In the genomic region with DNA sequence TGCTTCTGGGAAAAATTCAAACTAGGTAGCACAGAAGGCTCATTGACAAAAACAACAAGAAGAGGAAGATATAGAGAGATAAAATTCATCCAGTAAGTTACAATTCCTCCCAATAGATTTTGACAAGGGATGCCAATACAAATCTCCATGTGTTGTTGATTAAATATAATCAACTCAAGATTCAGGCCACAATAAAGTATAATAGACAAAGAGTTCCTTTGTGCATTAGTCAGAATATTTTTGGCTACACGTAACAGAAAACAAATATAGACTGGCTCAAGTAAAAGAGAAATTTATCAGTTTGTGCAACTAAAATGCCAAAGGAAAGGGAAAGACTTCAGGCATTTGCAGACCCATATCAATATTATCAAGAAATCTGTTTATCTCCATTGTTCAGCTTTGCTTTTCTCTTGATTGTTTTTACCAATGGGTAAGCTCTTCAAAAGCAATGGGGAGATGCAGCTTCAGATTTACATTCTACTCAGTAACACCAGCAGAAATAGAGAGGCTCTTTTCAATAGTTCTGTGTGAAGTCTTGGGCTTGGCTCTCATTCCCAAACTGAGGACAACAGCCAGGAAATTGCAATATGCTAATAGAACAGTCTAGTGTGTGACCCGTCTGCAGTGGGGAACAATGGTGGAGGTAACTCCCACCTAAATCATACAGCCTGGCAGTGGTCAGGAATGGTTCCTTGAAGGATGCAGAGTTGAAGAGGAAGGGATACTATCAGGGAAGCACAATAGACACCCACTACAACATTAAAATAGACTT, we compare ENCODE assay signal across 19 cellular contexts.
"Had no signal": no experiment of that assay in that cellular context is flagged by ENCODE, and none has a peak within 500 bp of the region (broad histone marks: within the 10 kb centered on the region; RNA-seq: fewer than 3 reads in every experiment).

No MANE protein-coding gene starts in this region.

- DNase-seq: activated CD4-positive, alpha-beta memory T cell treated with anti-CD3 and anti-CD28 coated beads, Interleukin-2, amount 10 ng/mL, durations not matched to agents 7 days and 5 days; activated CD4-positive, alpha-beta T cell treated with anti-CD3 and anti-CD28 coated beads for 4 hours; activated effector memory CD4-positive, alpha-beta T cell treated with Interleukin-2 at 50 U/mL for 16 hours; activated T-cell treated with anti-CD3 and anti-CD28 coated beads, Interleukin-2, amount 50 U/mL, for 24 hours; body of pancreas; caudate nucleus; colonic mucosa; esophagus squamous epithelium; hippocampal formation; kidney; left ventricle myocardium inferior; naive thymus-derived CD8-positive, alpha-beta T cell; pancreas; stimulated activated CD4-positive, alpha-beta T cell treated with anti-CD3 and anti-CD28 coated beads, Interleukin-12 subunit alpha, Interleukin-12 subunit beta, amount 100 ng/mL, for 4 hours; stimulated activated CD4-positive, alpha-beta T cell treated with anti-CD3 and anti-CD28 coated beads, Interleukin-2, amount 100 ng/mL, for 24 hours; T-helper 17 cell had no signal

- H3K36me3 ChIP-seq: colonic mucosa, esophagus squamous epithelium, left ventricle myocardium inferior, pancreas had no signal

- H3K4me1 Mint-ChIP-seq: memory B cell had no signal

- H3K4me1 ChIP-seq: colonic mucosa, esophagus squamous epithelium, left ventricle myocardium inferior, pancreas had no signal

- H3K27ac Mint-ChIP-seq: activated CD4-positive, alpha-beta memory T cell treated with anti-CD3 and anti-CD28 coated beads, Interleukin-2, amount 10 ng/mL, durations not matched to agents 7 days and 5 days; activated naive CD4-positive, alpha-beta T cell treated with anti-CD3 and anti-CD28 coated beads, Interleukin-2, amount 50 U/mL, for 24 hours; activated T-cell treated with anti-CD3 and anti-CD28 coated beads, Interleukin-2, amount 50 U/mL, for 24 hours; memory B cell; stimulated activated effector memory CD8-positive, alpha-beta T cell treated with anti-CD3 and anti-CD28 coated beads, Interleukin-12 subunit alpha, Interleukin-12 subunit beta, amount 100 ng/mL, for 72 hours; T-helper 17 cell had no signal

- H3K9me3 ChIP-seq: body of pancreas, colonic mucosa, pancreas had no signal

- ATAC-seq: body of pancreas; naive thymus-derived CD8-positive, alpha-beta T cell; stimulated activated effector memory CD8-positive, alpha-beta T cell treated with anti-CD3 and anti-CD28 coated beads, Interleukin-12 subunit alpha, Interleukin-12 subunit beta, amount 100 ng/mL, for 72 hours; T-helper 17 cell had no signal

- H3K4me3 Mint-ChIP-seq: activated CD4-positive, alpha-beta memory T cell treated with anti-CD3 and anti-CD28 coated beads, Interleukin-2, amount 10 ng/mL, durations not matched to agents 7 days and 5 days; activated naive CD4-positive, alpha-beta T cell treated with anti-CD3 and anti-CD28 coated beads, Interleukin-2, amount 50 U/mL, for 24 hours; activated T-cell treated with anti-CD3 and anti-CD28 coated beads, Interleukin-2, amount 50 U/mL, for 24 hours; memory B cell; naive thymus-derived CD8-positive, alpha-beta T cell; stimulated activated effector memory CD8-positive, alpha-beta T cell treated with anti-CD3 and anti-CD28 coated beads, Interleukin-12 subunit alpha, Interleukin-12 subunit beta, amount 100 ng/mL, for 72 hours; T-helper 17 cell had no signal

- H3K27me3 ChIP-seq: body of pancreas, colonic mucosa had no signal

- H3K27ac ChIP-seq: colonic mucosa, esophagus squamous epithelium, left ventricle myocardium inferior, pancreas had no signal

- H3K4me3 ChIP-seq: body of pancreas, colonic mucosa, esophagus squamous epithelium, left ventricle myocardium inferior, pancreas had no signal

- H3K9me3 Mint-ChIP-seq: activated CD4-positive, alpha-beta memory T cell treated with anti-CD3 and anti-CD28 coated beads, Interleukin-2, amount 10 ng/mL, durations not matched to agents 7 days and 5 days; activated naive CD4-positive, alpha-beta T cell treated with anti-CD3 and anti-CD28 coated beads, Interleukin-2, amount 50 U/mL, for 24 hours; activated T-cell treated with anti-CD3 and anti-CD28 coated beads, Interleukin-2, amount 50 U/mL, for 24 hours; stimulated activated effector memory CD8-positive, alpha-beta T cell treated with anti-CD3 and anti-CD28 coated beads, Interleukin-12 subunit alpha, Interleukin-12 subunit beta, amount 100 ng/mL, for 72 hours had no signal

- FAIRE-seq: kidney, pancreas had no signal

- H3K36me3 Mint-ChIP-seq: activated naive CD4-positive, alpha-beta T cell treated with anti-CD3 and anti-CD28 coated beads, Interleukin-2, amount 50 U/mL, for 24 hours; stimulated activated effector memory CD8-positive, alpha-beta T cell treated with anti-CD3 and anti-CD28 coated beads, Interleukin-12 subunit alpha, Interleukin-12 subunit beta, amount 100 ng/mL, for 72 hours had no signal
